Comparison of ENCODE assay signal across 8 cellular contexts in genomic region chr11:74749965-74750296, GRCh38. TPM values are rescaled to one million over a fixed set of nuclear protein-coding genes. Genes with fewer than 3 reads are reported as not detected.
DNase-seq lines count a peak whose midpoint lies in the region; ATAC-seq and TF ChIP-seq lines count a peak whose summit lies in the region.

No MANE protein-coding gene starts in this region.

- H3K9me3 ChIP-seq in SK-N-SH (no peaks in the 10 kb centered on the region), iPS-18c (ENCODE audit: control insufficient read depth, insufficient read depth, low read length) (no peaks in the 10 kb centered on the region), stomach (no peaks in the 10 kb centered on the region)

- H3K4me3 ChIP-seq in SK-N-SH (ENCODE audit: low read depth in 2 of 2, low read length in 1 of 2), result peak overlapping the region; percentile 69 to 79
- peak overlapping the region; percentile 72 for H3K4me3 ChIP-seq in iPS-18c (ENCODE audit: insufficient read depth, low read depth, low read length)
- peak overlapping the region; percentile 77 to 88 (median 83) for H3K4me3 ChIP-seq in stomach

- H3K27me3 ChIP-seq in SK-N-SH (ENCODE audit: insufficient read depth), result no peaks in the 10 kb centered on the region
- no peaks in the 10 kb centered on the region for H3K27me3 ChIP-seq in stomach

- H3K9ac ChIP-seq in SK-N-SH, result peak overlapping the region; percentile 82; the same call in 1 of the 2 replicates

- H3K36me3 ChIP-seq in SK-N-SH (replicated peaks in 1 of 2; ENCODE audit: control insufficient read depth in 1 of 2, insufficient read depth in 2 of 2, low read length in 1 of 2) (peaks cover 0 to 4% of the 10 kb centered on the region in 2 experiments), stomach (no peaks in the 10 kb centered on the region)

- intact Hi-C loops in stomach (cut with DNase I; ENCODE audit: low total_unique reads), result no loop called here

- CTCF ChIA-PET in SK-N-SH (lab: Yijun Ruan, JAX), result interaction anchor here (0.7 to 2.6 kb wide), 4 partner anchors 10 to 135 kb away, joined by 3 to 11 read pairs (median 7); no protein-coding TSS in a partner anchor
- CTCF ChIA-PET in activated CD8-positive, alpha-beta T cell treated with anti-CD3 and anti-CD28 coated beads, Interleukin-2, amount 10 ng/mL, durations not matched to agents 7 days and 5 days (lab: Charles Lee), result interaction anchor here (0.8 to 3.8 kb wide), 4 partner anchors 10 to 177 kb away, joined by 3 to 23 read pairs (median 3); no protein-coding TSS in a partner anchor

- no peaks in the 10 kb centered on the region for H3K9me3 Mint-ChIP-seq in activated CD8-positive, alpha-beta T cell treated with anti-CD3 and anti-CD28 coated beads, Interleukin-2, amount 10 ng/mL, durations not matched to agents 7 days and 5 days (ENCODE audit: insufficient read depth)

- peak overlapping the region; percentile 78 for H3K4me3 Mint-ChIP-seq in activated CD8-positive, alpha-beta T cell treated with anti-CD3 and anti-CD28 coated beads, Interleukin-2, amount 10 ng/mL, durations not matched to agents 7 days and 5 days

- TF ChIP-seq CTCF in SK-N-SH (IDR thresholded peaks at IDR 0.05) (no peak), stomach (IDR thresholded peaks at IDR 0.05) (no peak)

- H3K9me2 ChIP-seq in SK-N-SH, result no peaks in the 10 kb centered on the region

- no peak overlapping the region for H2AFZ ChIP-seq in SK-N-SH (ENCODE audit: low read depth)

- H3K27ac ChIP-seq in SK-N-SH (ENCODE audit: low read depth in 2 of 2, low read length in 1 of 2), result peak overlapping the region in 1 of 2 experiments; percentile 71; a peak in 2 of 4 replicates
- H3K27ac ChIP-seq in stomach, result peak overlapping the region in 4 of 5 donors; percentile 69 to 99 (median 96)

- peaks cover 13 to 15% of the 10 kb centered on the region in 2 experiments; a peak in 3 of 4 replicates for H3K4me1 ChIP-seq in SK-N-SH (ENCODE audit: control insufficient read depth in 1 of 2, insufficient read depth in 2 of 2, low read depth in 1 of 2, low read length in 1 of 2)
- peaks cover 32 to 64% (median 48%) of the 10 kb centered on the region in 4 donors for H3K4me1 ChIP-seq in stomach

- WGBS in SK-N-SH (ENCODE audit: low lambda C conversion rate), result 47% methylated on average over 2 of the region's 2 CpGs
- WGBS in stomach, 5 donors, result 9 to 20% (median 13%) methylated on average over 2 of the region's 2 CpGs

- ATAC-seq in SK-N-SH treated with all-trans-retinoic acid at 6 μM for 48 hours (no peak), HG03175 (IDR thresholded peaks at IDR 0.05; ENCODE audit: unreplicated experiment) (no peak)
- ATAC-seq in activated CD8-positive, alpha-beta T cell treated with anti-CD3 and anti-CD28 coated beads, Interleukin-2, amount 10 ng/mL, durations not matched to agents 7 days and 5 days, result no peak

- POLR2A ChIA-PET in SK-N-SH (lab: Yijun Ruan, JAX), result no interaction called here
- POLR2A ChIA-PET in activated CD8-positive, alpha-beta T cell treated with anti-CD3 and anti-CD28 coated beads, Interleukin-2, amount 10 ng/mL, durations not matched to agents 7 days and 5 days (lab: Charles Lee), result interaction anchor here (0.6 kb wide), 1 partner anchor 167 kb away, joined by 3 read pairs; no protein-coding TSS in a partner anchor

- TF ChIP-seq POLR2A in stomach (IDR thresholded peaks at IDR 0.05), result no peak

- peak overlapping the region; percentile 74 for H3K27ac Mint-ChIP-seq in activated CD8-positive, alpha-beta T cell treated with anti-CD3 and anti-CD28 coated beads, Interleukin-2, amount 10 ng/mL, durations not matched to agents 7 days and 5 days

- peaks cover 9% of the 10 kb centered on the region for H3K36me3 Mint-ChIP-seq in activated CD8-positive, alpha-beta T cell treated with anti-CD3 and anti-CD28 coated beads, Interleukin-2, amount 10 ng/mL, durations not matched to agents 7 days and 5 days (ENCODE audit: low read depth)

- no peak for TF ChIP-seq RAD21 in SK-N-SH (IDR thresholded peaks at IDR 0.05; ENCODE audit: low read length)

- peaks cover 21% of the 10 kb centered on the region for H3F3A ChIP-seq in SK-N-SH (replicated peaks; ENCODE audit: insufficient read depth)

- TF ChIP-seq EP300 in SK-N-SH (IDR thresholded peaks at IDR 0.05; ENCODE audit: borderline replicate concordance in 1 of 2, low read depth in 1 of 2, low read length in 1 of 2) (no peak), stomach (IDR thresholded peaks at IDR 0.05) (no peak)

- DNase-seq in SK-N-SH (no peak), stomach (no peak), GDM1 (lab: John Stamatoyannopoulos, UW) (no peak), iPS-NIHi7 (ENCODE audit: extremely low spot score) (no peak)
- no peak for DNase-seq in activated CD8-positive, alpha-beta T cell treated with anti-CD3 and anti-CD28 coated beads, Interleukin-2, amount 10 ng/mL, durations not matched to agents 7 days and 5 days

- peak overlapping the region; percentile 84 for H3K4me2 ChIP-seq in SK-N-SH

- peaks cover 56% of the 10 kb centered on the region for H3K79me2 ChIP-seq in SK-N-SH (ENCODE audit: insufficient read depth)

- H4K20me1 ChIP-seq in SK-N-SH (ENCODE audit: insufficient read depth), result no peaks in the 10 kb centered on the region

- peaks cover 32% of the 10 kb centered on the region for H3K4me1 Mint-ChIP-seq in activated CD8-positive, alpha-beta T cell treated with anti-CD3 and anti-CD28 coated beads, Interleukin-2, amount 10 ng/mL, durations not matched to agents 7 days and 5 days (ENCODE audit: low read depth)

- H3K27me3 Mint-ChIP-seq in activated CD8-positive, alpha-beta T cell treated with anti-CD3 and anti-CD28 coated beads, Interleukin-2, amount 10 ng/mL, durations not matched to agents 7 days and 5 days (ENCODE audit: low read depth), result no peaks in the 10 kb centered on the region

TF ChIP-seq in SK-N-SH, 30 proteins besides CTCF, POLR2A, EP300 and RAD21 (continues in another document):
- TF ChIP-seq ZBTB33 (IDR thresholded peaks at IDR 0.05; ENCODE audit: borderline replicate concordance, low read depth) (no peak), MAX (IDR thresholded peaks at IDR 0.05; ENCODE audit: low read depth) (no peak), CHD2 (IDR thresholded peaks at IDR 0.05; ENCODE audit: low read length, partially characterized antibody) (no peak), TEAD4 (IDR thresholded peaks at IDR 0.05; ENCODE audit: borderline replicate concordance, insufficient read depth) (no peak)

TF ChIP-seq in SK-N-SH treated with all-trans-retinoic acid at 6 μM for 48 hours, 23 proteins besides CTCF, POLR2A, EP300 and RAD21:
- TF ChIP-seq TCF4 (CRISPR knock-in tag; IDR thresholded peaks at IDR 0.05; ENCODE audit: borderline replicate concordance), result no peak
- TF ChIP-seq GLIS3 (CRISPR knock-in tag; IDR thresholded peaks at IDR 0.05), result no peak
- no peak for TF ChIP-seq ZFP3 (CRISPR knock-in tag; IDR thresholded peaks at IDR 0.05)
- TF ChIP-seq ARNTL (CRISPR knock-in tag; IDR thresholded peaks at IDR 0.05; ENCODE audit: borderline replicate concordance, low read depth), result no peak
- TF ChIP-seq SNAI2 (CRISPR knock-in tag; IDR thresholded peaks at IDR 0.05), result no peak
- no peak for TF ChIP-seq RARB (CRISPR knock-in tag; IDR thresholded peaks at IDR 0.05)
- no peak for TF ChIP-seq ESRRG (CRISPR knock-in tag; IDR thresholded peaks at IDR 0.05)
TF ChIP-seq in SK-N-SH treated with all-trans-retinoic acid at 6 μM for 48 hours: peak in this region for 0.

RNA-seq across cellular contexts. Expression of gene RNF169, which starts 1.3 kb away (rescaled TPM):
- polyA plus RNA-seq in SK-N-SH (2012; rRNA removed), result 2.2 and 2.6 TPM in 2 replicates
- polyA plus RNA-seq in SK-N-SH (2012; cell fraction: cytosol; rRNA removed), result 1.9 and 2.0 TPM in 2 replicates
- polyA plus RNA-seq in SK-N-SH (2012; cell fraction: nucleus; rRNA removed), result 1.9 and 3.7 TPM in 2 replicates
- 10 to 100 TPM; 15.2 to 16.6 TPM for total RNA-seq in activated CD8-positive, alpha-beta T cell treated with anti-CD3 and anti-CD28 coated beads, Interleukin-2, amount 10 ng/mL, durations not matched to agents 7 days and 5 days
- 10 to 100 TPM in 3 of 5 donors, 1 to 10 TPM in 2; 7.0 to 28.1 (median 14.5) TPM for total RNA-seq in stomach
- polyA plus RNA-seq in stomach, result 1 to 10 TPM; 2.1 to 2.9 (median 2.6) TPM

RNA-seq across cellular contexts. Expression of gene CHRDL2, which starts 18.7 kb away (rescaled TPM):
- polyA plus RNA-seq in SK-N-SH (2012; rRNA removed) (not detected in 2 replicates), stomach (10 to 100 TPM in 1 of 3 donors, 1 to 10 TPM in 1, not detected in 1; 5.4 to 38.4 TPM)
- polyA plus RNA-seq in SK-N-SH (2012; cell fraction: cytosol; rRNA removed), result 0.05 TPM in 1 of 2 replicates, not detected in the other
- polyA plus RNA-seq in SK-N-SH (2012; cell fraction: nucleus; rRNA removed), result 0.04 and 0.13 TPM in 2 replicates
- not detected for total RNA-seq in activated CD8-positive, alpha-beta T cell treated with anti-CD3 and anti-CD28 coated beads, Interleukin-2, amount 10 ng/mL, durations not matched to agents 7 days and 5 days
- total RNA-seq in stomach, result 10 to 100 TPM in 2 of 5 donors, 1 to 10 TPM in 2, under 1 TPM in 1; 0.92 to 14.6 (median 7.2) TPM
